Comparison of ENCODE assay signal across 1 cellular context in the genomic region with DNA sequence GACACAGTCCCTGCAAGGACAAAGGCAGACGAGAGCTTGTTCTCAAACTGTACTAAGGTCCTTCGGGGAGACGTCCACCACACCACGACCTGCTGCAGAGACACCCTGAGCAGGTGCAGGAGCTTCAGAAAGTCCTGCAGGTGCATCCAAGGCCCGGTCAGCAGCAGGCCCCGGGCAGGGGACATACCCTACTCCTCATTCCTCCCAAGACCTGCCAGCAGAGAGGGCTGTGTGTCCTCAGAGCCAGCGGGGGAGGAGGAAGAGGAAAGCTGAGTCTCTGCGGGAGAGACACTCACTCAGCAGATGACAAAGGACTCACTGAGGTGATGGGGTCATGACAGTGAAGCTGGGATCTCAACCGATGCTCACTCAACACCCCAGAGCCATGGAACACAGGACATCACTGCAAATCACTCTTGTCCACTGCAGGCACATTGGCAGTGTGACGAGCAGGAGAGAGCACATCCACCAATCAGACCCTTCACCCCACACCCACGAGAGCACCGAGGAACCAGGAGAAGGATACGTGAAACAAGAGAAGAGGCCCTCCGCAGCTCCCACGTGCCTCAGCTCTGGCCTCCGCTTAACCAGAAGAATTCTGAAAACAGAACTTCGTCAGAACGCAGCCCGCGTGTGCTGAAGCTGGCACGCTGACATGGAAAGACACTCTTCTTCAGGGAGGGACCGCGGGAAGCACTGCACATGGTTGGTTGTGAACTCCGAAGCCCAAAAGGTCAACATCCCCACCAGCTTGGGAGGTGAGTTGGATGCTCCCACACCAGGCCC.
TF ChIP-seq lines count a peak whose summit lies in the region.

No MANE protein-coding gene starts in this region.

TF ChIP-seq in GM23338, 12 proteins besides CTCF, POLR2A, EP300 and RAD21 (continued from another document):
- TF ChIP-seq, protein P1, sequence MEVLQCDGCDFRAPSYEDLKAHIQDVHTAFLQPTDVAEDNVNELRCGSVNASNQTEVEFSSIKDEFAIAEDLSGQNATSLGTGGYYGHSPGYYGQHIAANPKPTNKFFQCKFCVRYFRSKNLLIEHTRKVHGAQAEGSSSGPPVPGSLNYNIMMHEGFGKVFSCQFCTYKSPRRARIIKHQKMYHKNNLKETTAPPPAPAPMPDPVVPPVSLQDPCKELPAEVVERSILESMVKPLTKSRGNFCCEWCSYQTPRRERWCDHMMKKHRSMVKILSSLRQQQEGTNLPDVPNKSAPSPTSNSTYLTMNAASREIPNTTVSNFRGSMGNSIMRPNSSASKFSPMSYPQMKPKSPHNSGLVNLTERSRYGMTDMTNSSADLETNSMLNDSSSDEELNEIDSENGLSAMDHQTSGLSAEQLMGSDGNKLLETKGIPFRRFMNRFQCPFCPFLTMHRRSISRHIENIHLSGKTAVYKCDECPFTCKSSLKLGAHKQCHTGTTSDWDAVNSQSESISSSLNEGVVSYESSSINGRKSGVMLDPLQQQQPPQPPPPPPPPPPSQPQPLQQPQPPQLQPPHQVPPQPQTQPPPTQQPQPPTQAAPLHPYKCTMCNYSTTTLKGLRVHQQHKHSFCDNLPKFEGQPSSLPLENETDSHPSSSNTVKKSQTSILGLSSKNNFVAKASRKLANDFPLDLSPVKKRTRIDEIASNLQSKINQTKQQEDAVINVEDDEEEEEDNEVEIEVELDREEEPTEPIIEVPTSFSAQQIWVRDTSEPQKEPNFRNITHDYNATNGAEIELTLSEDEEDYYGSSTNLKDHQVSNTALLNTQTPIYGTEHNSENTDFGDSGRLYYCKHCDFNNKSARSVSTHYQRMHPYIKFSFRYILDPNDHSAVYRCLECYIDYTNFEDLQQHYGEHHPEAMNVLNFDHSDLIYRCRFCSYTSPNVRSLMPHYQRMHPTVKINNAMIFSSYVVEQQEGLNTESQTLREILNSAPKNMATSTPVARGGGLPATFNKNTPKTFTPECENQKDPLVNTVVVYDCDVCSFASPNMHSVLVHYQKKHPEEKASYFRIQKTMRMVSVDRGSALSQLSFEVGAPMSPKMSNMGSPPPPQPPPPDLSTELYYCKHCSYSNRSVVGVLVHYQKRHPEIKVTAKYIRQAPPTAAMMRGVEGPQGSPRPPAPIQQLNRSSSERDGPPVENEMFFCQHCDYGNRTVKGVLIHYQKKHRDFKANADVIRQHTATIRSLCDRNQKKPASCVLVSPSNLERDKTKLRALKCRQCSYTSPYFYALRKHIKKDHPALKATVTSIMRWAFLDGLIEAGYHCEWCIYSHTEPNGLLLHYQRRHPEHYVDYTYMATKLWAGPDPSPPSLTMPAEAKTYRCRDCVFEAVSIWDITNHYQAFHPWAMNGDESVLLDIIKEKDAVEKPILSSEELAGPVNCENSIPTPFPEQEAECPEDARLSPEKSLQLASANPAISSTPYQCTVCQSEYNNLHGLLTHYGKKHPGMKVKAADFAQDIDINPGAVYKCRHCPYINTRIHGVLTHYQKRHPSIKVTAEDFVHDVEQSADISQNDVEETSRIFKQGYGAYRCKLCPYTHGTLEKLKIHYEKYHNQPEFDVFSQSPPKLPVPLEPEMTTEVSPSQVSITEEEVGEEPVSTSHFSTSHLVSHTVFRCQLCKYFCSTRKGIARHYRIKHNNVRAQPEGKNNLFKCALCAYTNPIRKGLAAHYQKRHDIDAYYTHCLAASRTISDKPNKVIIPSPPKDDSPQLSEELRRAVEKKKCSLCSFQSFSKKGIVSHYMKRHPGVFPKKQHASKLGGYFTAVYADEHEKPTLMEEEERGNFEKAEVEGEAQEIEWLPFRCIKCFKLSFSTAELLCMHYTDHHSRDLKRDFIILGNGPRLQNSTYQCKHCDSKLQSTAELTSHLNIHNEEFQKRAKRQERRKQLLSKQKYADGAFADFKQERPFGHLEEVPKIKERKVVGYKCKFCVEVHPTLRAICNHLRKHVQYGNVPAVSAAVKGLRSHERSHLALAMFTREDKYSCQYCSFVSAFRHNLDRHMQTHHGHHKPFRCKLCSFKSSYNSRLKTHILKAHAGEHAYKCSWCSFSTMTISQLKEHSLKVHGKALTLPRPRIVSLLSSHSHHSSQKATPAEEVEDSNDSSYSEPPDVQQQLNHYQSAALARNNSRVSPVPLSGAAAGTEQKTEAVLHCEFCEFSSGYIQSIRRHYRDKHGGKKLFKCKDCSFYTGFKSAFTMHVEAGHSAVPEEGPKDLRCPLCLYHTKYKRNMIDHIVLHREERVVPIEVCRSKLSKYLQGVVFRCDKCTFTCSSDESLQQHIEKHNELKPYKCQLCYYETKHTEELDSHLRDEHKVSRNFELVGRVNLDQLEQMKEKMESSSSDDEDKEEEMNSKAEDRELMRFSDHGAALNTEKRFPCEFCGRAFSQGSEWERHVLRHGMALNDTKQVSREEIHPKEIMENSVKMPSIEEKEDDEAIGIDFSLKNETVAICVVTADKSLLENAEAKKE (CRISPR knock-in tag; IDR thresholded peaks at IDR 0.05) = no peak
